ENCODE assay signal across 9 cellular contexts in genomic region chr13:40102854-40103253, GRCh38.
A peak's percentile ranks its signal among the peaks of the same experiment; 100 is the strongest.
DNase-seq lines count a peak whose midpoint lies in the region; ATAC-seq and TF ChIP-seq lines count a peak whose summit lies in the region.
"Had no signal": no experiment of that assay in that cellular context is flagged by ENCODE, and none has a peak within 500 bp of the region (broad histone marks: within the 10 kb centered on the region; RNA-seq: fewer than 3 reads in every experiment).

No MANE protein-coding gene starts in this region.

- no peak overlapping the region for H3K27ac Mint-ChIP-seq in mesothelial cell of epicardium

- peaks cover 38% of the 10 kb centered on the region for H3K4me1 Mint-ChIP-seq in activated T-cell treated with anti-CD3 and anti-CD28 coated beads, Interleukin-2, amount 50 U/mL, for 4 hours (ENCODE audit: low read depth)
- H3K4me1 Mint-ChIP-seq in mesothelial cell of epicardium = no peaks in the 10 kb centered on the region

- peaks cover 1% of the 10 kb centered on the region; the same call in 1 of the 2 replicates for H3K9me3 ChIP-seq in MG63

- H3K9me3 Mint-ChIP-seq in activated T-cell treated with anti-CD3 and anti-CD28 coated beads, Interleukin-2, amount 50 U/mL, for 4 hours = peaks cover 11% of the 10 kb centered on the region
- H3K9me3 Mint-ChIP-seq in mesothelial cell of epicardium = peaks cover 10% of the 10 kb centered on the region

- H3K36me3 ChIP-seq in MG63 = no peaks in the 10 kb centered on the region

- ATAC-seq in activated T-cell treated with anti-CD3 and anti-CD28 coated beads, Interleukin-2, amount 50 U/mL, for 4 hours = peak; percentile 92 to 93
- no peak for ATAC-seq in GM18502 (IDR thresholded peaks at IDR 0.05; ENCODE audit: poor library complexity, unreplicated experiment)

- DNase-seq in MG63 (peak; percentile 73), iris pigment epithelial cell (ENCODE audit: low read depth) (peak; percentile 96), mesothelial cell of epicardium (ENCODE audit: low spot score in 2 of 2, unreplicated experiment in 2 of 2) (no peak), NCI-H345 (lab: John Stamatoyannopoulos, UW) (no peak), 8988T (no peak)
- peak; percentile 82 for DNase-seq in activated T-cell treated with anti-CD3 and anti-CD28 coated beads, Interleukin-2, amount 50 U/mL, for 4 hours
- DNase-seq in stimulated activated CD8-positive, alpha-beta memory T cell treated with anti-CD3 and anti-CD28 coated beads, Interleukin-2, amount 100 ng/mL, for 48 hours (ENCODE audit: low read depth in 2 of 2) = peak; percentile 84 to 87
- DNase-seq: SIG-M5 had no signal

- peak overlapping the region; percentile 51 for H3K4me3 Mint-ChIP-seq in activated T-cell treated with anti-CD3 and anti-CD28 coated beads, Interleukin-2, amount 50 U/mL, for 4 hours
- no peak overlapping the region for H3K4me3 Mint-ChIP-seq in mesothelial cell of epicardium

- H3K4me3 ChIP-seq in MG63 = no peak overlapping the region

- peaks cover 7% of the 10 kb centered on the region for H3K36me3 Mint-ChIP-seq in activated T-cell treated with anti-CD3 and anti-CD28 coated beads, Interleukin-2, amount 50 U/mL, for 4 hours (ENCODE audit: insufficient read depth)
- peaks cover 3% of the 10 kb centered on the region for H3K36me3 Mint-ChIP-seq in mesothelial cell of epicardium

- H3K27me3 Mint-ChIP-seq in activated T-cell treated with anti-CD3 and anti-CD28 coated beads, Interleukin-2, amount 50 U/mL, for 4 hours (ENCODE audit: low read depth) = no peaks in the 10 kb centered on the region
- H3K27me3 Mint-ChIP-seq in mesothelial cell of epicardium (ENCODE audit: low read depth) = no peaks in the 10 kb centered on the region

- no peak for TF ChIP-seq CTCF in mesothelial cell of epicardium (IDR thresholded peaks at IDR 0.05; ENCODE audit: unreplicated experiment)

- H3K27me3 ChIP-seq in MG63 = no peaks in the 10 kb centered on the region

Comparison
In these comparisons a context has a peak if more than half of its experiments do, and no peak if none do; other contexts are left out.
1. DNase-seq: peak in MG63 (single experiment), activated T-cell treated with anti-CD3 and anti-CD28 coated beads, Interleukin-2, amount 50 U/mL, for 4 hours (single experiment), iris pigment epithelial cell (single experiment) and stimulated activated CD8-positive, alpha-beta memory T cell treated with anti-CD3 and anti-CD28 coated beads, Interleukin-2, amount 100 ng/mL, for 48 hours (2 of 2); none in mesothelial cell of epicardium (0 of 2), NCI-H345 (single experiment) and 8988T (single experiment).